ENCODE assay signal across 9 cellular contexts in the genomic region with DNA sequence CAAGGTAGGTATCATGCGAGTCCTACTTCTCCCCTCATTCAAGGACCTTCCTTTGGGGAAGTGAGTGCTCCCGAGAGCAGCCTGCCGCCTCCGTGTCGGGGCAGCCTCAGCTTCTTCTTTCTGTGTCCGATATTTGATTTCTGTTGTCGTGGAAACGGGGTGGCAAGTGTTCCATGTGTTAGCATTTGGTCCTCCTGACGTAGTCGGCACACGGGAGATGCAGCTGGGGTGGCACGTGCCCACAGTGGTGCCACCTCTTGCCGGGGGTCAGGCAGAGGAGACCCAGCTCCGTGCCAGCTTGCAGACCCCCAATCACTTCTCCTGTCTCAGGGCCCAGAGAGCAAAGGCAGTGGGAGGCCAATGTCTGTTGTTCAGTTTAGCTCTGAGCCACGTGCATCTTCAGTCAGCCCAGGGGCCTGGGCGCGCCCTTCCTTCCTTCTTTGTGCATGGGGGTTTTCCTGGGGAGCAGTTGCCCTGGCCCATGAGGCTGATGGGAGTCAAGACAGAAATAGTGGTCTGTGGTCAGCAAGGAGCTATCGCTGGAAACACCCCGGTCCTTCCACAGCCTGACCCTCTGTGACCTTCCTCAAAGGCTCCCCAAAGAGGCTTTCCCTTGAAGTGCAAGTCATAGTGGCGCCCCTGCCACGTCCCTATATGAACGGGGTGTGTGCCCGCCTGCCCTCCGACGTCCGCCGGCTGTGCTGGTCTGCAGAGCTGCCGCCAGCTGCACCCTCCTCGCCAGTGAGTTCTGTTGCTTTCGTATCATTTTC. TPM values are rescaled to one million over a fixed set of nuclear protein-coding genes. Genes with fewer than 3 reads are reported as not detected.
DNase-seq lines count a peak whose midpoint lies in the region; TF ChIP-seq lines count a peak whose summit lies in the region.
"Had no signal": no experiment of that assay in that cellular context is flagged by ENCODE, and none has a peak within 500 bp of the region (broad histone marks: within the 10 kb centered on the region; RNA-seq: fewer than 3 reads in every experiment).

No MANE protein-coding gene starts in this region.

- WGBS in H9 (ENCODE audit: extremely low coverage, insufficient read length, low lambda C conversion rate) = no CpG with 5 or more reads among the region's 30 CpGs

- no peak overlapping the region for H3K4me3 ChIP-seq in HL-60 (replicated peaks; ENCODE audit: insufficient read depth, low read length)

- no peak overlapping the region for H2AFZ ChIP-seq in H9 (ENCODE audit: low read length)

- no peak overlapping the region for H3K27ac Mint-ChIP-seq in H9

- H4K8ac ChIP-seq in H9 (replicated peaks; ENCODE audit: insufficient read length, low read depth, low read length) = no peak overlapping the region

- H3K4ac ChIP-seq in H9 (ENCODE audit: low read depth, low read length) = no peak overlapping the region

- no peak overlapping the region for H3K18ac ChIP-seq in H9 (ENCODE audit: insufficient read length, low read depth, low read length)

- no peak overlapping the region for H3K9ac ChIP-seq in H9 (ENCODE audit: extremely low read depth, insufficient read length, low read length)

- H3K4me1 ChIP-seq in H9 (ENCODE audit: insufficient read depth, low read length) = peaks cover 2% of the 10 kb centered on the region; the same call in 1 of the 2 replicates

- no peak overlapping the region for H3K4me3 Mint-ChIP-seq in H9

- H2BK5ac ChIP-seq in H9 (ENCODE audit: insufficient read length, low read length) = no peak overlapping the region

- no peak overlapping the region for H4K5ac ChIP-seq in H9 (ENCODE audit: insufficient read length, low read depth, low read length)

- H3K27me3 ChIP-seq in HL-60 (ENCODE audit: insufficient read depth, poor library complexity, severe bottlenecking) = no peaks in the 10 kb centered on the region
- H3K27me3 ChIP-seq in H9 (ENCODE audit: insufficient read depth, low read length) = no peaks in the 10 kb centered on the region

- no peaks in the 10 kb centered on the region for H3K23me2 ChIP-seq in H9 (ENCODE audit: insufficient read length, low read depth, low read length, poor library complexity, severe bottlenecking)

- no peak overlapping the region for H2BK20ac ChIP-seq in H9 (ENCODE audit: low read depth, low read length, poor library complexity, severe bottlenecking)

- H2BK120ac ChIP-seq in H9 (ENCODE audit: low read depth, low read length, poor library complexity, severe bottlenecking) = no peak overlapping the region

- no peaks in the 10 kb centered on the region for H3K79me2 ChIP-seq in H9 (ENCODE audit: insufficient read depth, low read length)

- peaks cover 3% of the 10 kb centered on the region for H4K20me1 ChIP-seq in H9 (ENCODE audit: control insufficient read depth, insufficient read depth, insufficient read length)

- H4K91ac ChIP-seq in H9 (ENCODE audit: insufficient read length, low read depth, low read length) = no peak overlapping the region

- no peaks in the 10 kb centered on the region for H3K9me3 ChIP-seq in H9 (ENCODE audit: control insufficient read depth, low read depth, low read length)

- no peak overlapping the region for H3K14ac ChIP-seq in H9 (ENCODE audit: insufficient read depth, low read length)

- no peak overlapping the region for H3K4me2 ChIP-seq in H9 (ENCODE audit: insufficient read depth, insufficient read length, low read length)

- DNase-seq in GM13977 (ENCODE audit: low spot score) (peak; percentile 75), HL-60 (ENCODE audit: low read depth in 1 of 2, low spot score in 1 of 2) (peak; percentile 43 to 78), pons (ENCODE audit: low spot score) (peak; percentile 59), superior temporal gyrus (ENCODE audit: extremely low spot score) (no peak), H9 (no peak), NCI-H2029 (lab: John Stamatoyannopoulos, UW) (no peak), OCI-M2 (lab: John Stamatoyannopoulos, UW; ENCODE audit: unreplicated experiment) (no peak)
- DNase-seq: NK-92 treated with Interleukin-12 subunit alpha and Interleukin-12 subunit beta, amount 100 ng/mL, for 24 hours had no signal

- TF ChIP-seq CTCF in GM13977 (IDR thresholded peaks at IDR 0.05; ENCODE audit: extremely low read depth, insufficient read depth, missing control alignments) = peak; percentile 10
- no peak for TF ChIP-seq CTCF in HL-60 (IDR thresholded peaks at IDR 0.05; ENCODE audit: insufficient read depth, low read length)
- TF ChIP-seq CTCF in H9 (conservative IDR thresholded peaks at IDR 0.05) = no peak

- no peaks in the 10 kb centered on the region for H3K9me3 Mint-ChIP-seq in H9

- no peaks in the 10 kb centered on the region for H3K36me3 Mint-ChIP-seq in H9 (ENCODE audit: insufficient read depth in 1 of 3, low read depth in 3 of 3)

- peak overlapping the region; percentile 60 for H3K27ac ChIP-seq in HL-60 (replicated peaks)
- H3K27ac ChIP-seq in cingulate gyrus (ENCODE audit: low read depth, low read length) = peak overlapping the region; percentile 39
- H3K27ac ChIP-seq in H9 (ENCODE audit: insufficient read length, low read depth, low read length) = no peak overlapping the region

- H2BK12ac ChIP-seq in H9 (ENCODE audit: insufficient read length, low read depth, low read length) = no peak overlapping the region

- no peak overlapping the region for H2BK15ac ChIP-seq in H9 (ENCODE audit: low read depth, low read length)

- no peaks in the 10 kb centered on the region; the same call in none of the 2 replicates for H3K27me3 Mint-ChIP-seq in H9 (ENCODE audit: low read depth)

- H3T11ph ChIP-seq in H9 (ENCODE audit: low read length) = no peak overlapping the region

- H3K4me1 Mint-ChIP-seq in H9 = peaks cover 14 to 15% of the 10 kb centered on the region in 2 experiments

- H3K79me1 ChIP-seq in H9 (ENCODE audit: insufficient read depth, low read depth, low read length, poor library complexity, severe bottlenecking) = no peaks in the 10 kb centered on the region

- no peak overlapping the region for H3K56ac ChIP-seq in H9 (ENCODE audit: insufficient read length, low read depth, low read length)

- H3K23ac ChIP-seq in H9 (ENCODE audit: insufficient read length, low read depth, low read length) = no peak overlapping the region

- in situ Hi-C loops in GM13977 (cut with MboI; ENCODE audit: low pct_unique_long_range_greater_than_20kb, low sequenced_read_pairs, unreplicated experiment) = no loop called here

- no peak overlapping the region for H2AK5ac ChIP-seq in H9 (ENCODE audit: insufficient read length, low read length)

RNA-seq across cellular contexts. Expression of gene PARVB, which starts 44.5 kb away (rescaled TPM):
- total RNA-seq in H9 (2021) = 15.6 and 17.2 TPM in 2 replicates

Comparison
In these comparisons a context has a peak if more than half of its experiments do, and no peak if none do; other contexts are left out.
1. DNase-seq: peak in GM13977 (single experiment), HL-60 (2 of 2) and pons (single experiment); none in superior temporal gyrus (single experiment), H9 (single experiment), NCI-H2029 (single experiment) and OCI-M2 (single experiment).